ENCODE assay signal across 13 cellular contexts in the genomic region with DNA sequence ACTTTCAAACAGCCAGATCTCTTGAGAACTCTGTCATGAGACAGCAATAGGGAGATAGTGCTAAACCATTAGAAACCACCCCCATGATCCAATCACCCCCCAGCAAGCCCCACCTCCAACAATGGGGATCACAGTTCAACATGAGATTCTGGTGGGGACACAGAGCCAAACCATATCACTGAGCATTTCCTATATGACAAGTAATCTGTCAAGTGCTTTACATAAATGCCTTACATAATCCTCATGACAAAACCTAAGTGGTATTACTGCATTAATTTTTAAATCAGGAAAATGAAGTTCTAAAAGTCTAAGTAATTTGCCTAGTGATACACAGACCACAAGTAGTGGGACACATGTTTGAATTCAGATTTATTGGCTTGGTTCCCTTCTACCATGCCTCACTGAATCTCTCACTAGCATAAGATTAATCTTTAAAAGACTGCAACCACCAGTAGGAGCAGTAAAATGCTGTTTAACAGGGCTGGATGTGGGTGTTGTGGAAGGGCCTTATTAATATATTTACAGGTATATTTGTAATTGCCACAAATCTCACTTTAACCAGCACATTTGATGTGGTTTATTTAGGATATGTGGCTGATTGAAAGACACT.
DNase-seq lines count a peak whose midpoint lies in the region; ATAC-seq and TF ChIP-seq lines count a peak whose summit lies in the region.
"Had no signal": no experiment of that assay in that cellular context is flagged by ENCODE, and none has a peak within 500 bp of the region (broad histone marks: within the 10 kb centered on the region; RNA-seq: fewer than 3 reads in every experiment).

No MANE protein-coding gene starts in this region.

- no peak for TF ChIP-seq CTCF in endodermal cell (conservative IDR thresholded peaks at IDR 0.05)
- TF ChIP-seq CTCF in GM10266 (IDR thresholded peaks at IDR 0.05; ENCODE audit: control insufficient read depth, insufficient read depth, low read depth, missing control alignments): no peak

- no peak overlapping the region for H3K9ac ChIP-seq in endodermal cell (ENCODE audit: extremely low read depth, low read length, poor library complexity, severe bottlenecking)

- DNase-seq in kidney tubule cell (ENCODE audit: low spot score): peak; percentile 65
- no peak for DNase-seq in endodermal cell
- DNase-seq in NCI-H1417 (lab: John Stamatoyannopoulos, UW): no peak
- DNase-seq in activated T-helper 1 cell treated with anti-CD3 and anti-CD28 coated beads, Interleukin-12 subunit alpha, Interleukin-12 subunit beta, Interleukin-2, Interleukin-4 antibody, amounts not matched to agents 30 ng/mL and 10 ng/mL and 1 ng/mL, durations not matched to agents 14 hours and 24 hours and 36 hours (ENCODE audit: low spot score): no peak
- DNase-seq in GM10266 (ENCODE audit: extremely low spot score): no peak
- DNase-seq: brain microvascular endothelial cell, DND-41, Kasumi-1 had no signal

- H3K4me3 Mint-ChIP-seq in endodermal cell: no peak overlapping the region
- no peak overlapping the region for H3K4me3 Mint-ChIP-seq in activated T-helper 1 cell treated with anti-CD3 and anti-CD28 coated beads, Interleukin-12 subunit alpha, Interleukin-12 subunit beta, Interleukin-2, Interleukin-4 antibody, amounts not matched to agents 30 ng/mL and 10 ng/mL and 1 ng/mL, durations not matched to agents 14 hours and 24 hours and 36 hours
- H3K4me3 Mint-ChIP-seq: natural killer cell treated with Interleukin-12 subunit alpha and Interleukin-12 subunit beta and Interleukin-15 and Interleukin-18, amount 100 ng/mL, for 72 hours had no signal

- intact Hi-C loops in activated T-helper 1 cell treated with anti-CD3 and anti-CD28 coated beads, Interleukin-12 subunit alpha, Interleukin-12 subunit beta, Interleukin-2, Interleukin-4 antibody, amounts not matched to agents 30 ng/mL and 10 ng/mL and 1 ng/mL, durations not matched to agents 14 hours and 24 hours and 36 hours (cut with micrococcal nuclease): no loop called here

- H3K27ac Mint-ChIP-seq in endodermal cell: no peak overlapping the region
- H3K27ac Mint-ChIP-seq in activated T-helper 1 cell treated with anti-CD3 and anti-CD28 coated beads, Interleukin-12 subunit alpha, Interleukin-12 subunit beta, Interleukin-2, Interleukin-4 antibody, amounts not matched to agents 30 ng/mL and 10 ng/mL and 1 ng/mL, durations not matched to agents 14 hours and 24 hours and 36 hours: no peak overlapping the region
- H3K27ac Mint-ChIP-seq: natural killer cell treated with Interleukin-12 subunit alpha and Interleukin-12 subunit beta and Interleukin-15 and Interleukin-18, amount 100 ng/mL, for 72 hours had no signal

- H3K4me1 ChIP-seq in endodermal cell (ENCODE audit: control insufficient read depth, insufficient read depth, low read length): no peaks in the 10 kb centered on the region

- H3K4me3 ChIP-seq in endodermal cell (ENCODE audit: low read length): no peak overlapping the region
- H3K4me3 ChIP-seq: thoracic aorta had no signal

- H3K36me3 ChIP-seq in endodermal cell (ENCODE audit: control insufficient read depth, insufficient read depth, low read length): no peaks in the 10 kb centered on the region
- H3K36me3 ChIP-seq: brain microvascular endothelial cell, thoracic aorta had no signal

- H3K9me3 ChIP-seq in endodermal cell (ENCODE audit: control insufficient read depth, low read length): no peaks in the 10 kb centered on the region
- H3K9me3 ChIP-seq: thoracic aorta had no signal

- peaks cover 10% of the 10 kb centered on the region for H3K4me1 Mint-ChIP-seq in endodermal cell
- H3K4me1 Mint-ChIP-seq in activated T-helper 1 cell treated with anti-CD3 and anti-CD28 coated beads, Interleukin-12 subunit alpha, Interleukin-12 subunit beta, Interleukin-2, Interleukin-4 antibody, amounts not matched to agents 30 ng/mL and 10 ng/mL and 1 ng/mL, durations not matched to agents 14 hours and 24 hours and 36 hours (ENCODE audit: low read depth): no peaks in the 10 kb centered on the region

- peak; percentile 48 for ATAC-seq in GM19328 (IDR thresholded peaks at IDR 0.05; ENCODE audit: unreplicated experiment)
- ATAC-seq in HG02588 (IDR thresholded peaks at IDR 0.05; ENCODE audit: unreplicated experiment): peak; percentile 69
- peak; percentile 83 for ATAC-seq in HG03342 (IDR thresholded peaks at IDR 0.05; ENCODE audit: unreplicated experiment)
- ATAC-seq: natural killer cell treated with Interleukin-12 subunit alpha and Interleukin-12 subunit beta and Interleukin-15 and Interleukin-18, amount 100 ng/mL, for 72 hours had no signal

- no peaks in the 10 kb centered on the region for H3K27me3 Mint-ChIP-seq in endodermal cell (ENCODE audit: insufficient read depth)
- no peaks in the 10 kb centered on the region for H3K27me3 Mint-ChIP-seq in activated T-helper 1 cell treated with anti-CD3 and anti-CD28 coated beads, Interleukin-12 subunit alpha, Interleukin-12 subunit beta, Interleukin-2, Interleukin-4 antibody, amounts not matched to agents 30 ng/mL and 10 ng/mL and 1 ng/mL, durations not matched to agents 14 hours and 24 hours and 36 hours (ENCODE audit: insufficient read depth)
- H3K27me3 Mint-ChIP-seq: natural killer cell treated with Interleukin-12 subunit alpha and Interleukin-12 subunit beta and Interleukin-15 and Interleukin-18, amount 100 ng/mL, for 72 hours had no signal

- no peak overlapping the region for H3K27ac ChIP-seq in endodermal cell (ENCODE audit: low read depth, low read length)
- H3K27ac ChIP-seq: brain microvascular endothelial cell, thoracic aorta had no signal

- H3K27me3 ChIP-seq in endodermal cell (ENCODE audit: control insufficient read depth, insufficient read depth, low read length, poor library complexity, severe bottlenecking): no peaks in the 10 kb centered on the region
- H3K27me3 ChIP-seq: brain microvascular endothelial cell had no signal

- H3K36me3 Mint-ChIP-seq in endodermal cell (ENCODE audit: low read depth): no peaks in the 10 kb centered on the region
- no peaks in the 10 kb centered on the region for H3K36me3 Mint-ChIP-seq in activated T-helper 1 cell treated with anti-CD3 and anti-CD28 coated beads, Interleukin-12 subunit alpha, Interleukin-12 subunit beta, Interleukin-2, Interleukin-4 antibody, amounts not matched to agents 30 ng/mL and 10 ng/mL and 1 ng/mL, durations not matched to agents 14 hours and 24 hours and 36 hours (ENCODE audit: low read depth)
- H3K36me3 Mint-ChIP-seq: natural killer cell treated with Interleukin-12 subunit alpha and Interleukin-12 subunit beta and Interleukin-15 and Interleukin-18, amount 100 ng/mL, for 72 hours had no signal

- peaks cover under 1% of the 10 kb centered on the region for H3K9me3 Mint-ChIP-seq in endodermal cell
- no peaks in the 10 kb centered on the region for H3K9me3 Mint-ChIP-seq in activated T-helper 1 cell treated with anti-CD3 and anti-CD28 coated beads, Interleukin-12 subunit alpha, Interleukin-12 subunit beta, Interleukin-2, Interleukin-4 antibody, amounts not matched to agents 30 ng/mL and 10 ng/mL and 1 ng/mL, durations not matched to agents 14 hours and 24 hours and 36 hours
- H3K9me3 Mint-ChIP-seq: natural killer cell treated with Interleukin-12 subunit alpha and Interleukin-12 subunit beta and Interleukin-15 and Interleukin-18, amount 100 ng/mL, for 72 hours had no signal
